ENCODE assay signal across 8 cellular contexts in genomic region chr1:100895540-100896480, GRCh38. TPM values are rescaled to one million over a fixed set of nuclear protein-coding genes. Genes with fewer than 3 reads are reported as not detected.
DNase-seq lines count a peak whose midpoint lies in the region; ATAC-seq and TF ChIP-seq lines count a peak whose summit lies in the region.

Gene SLC30A7, plus strand, starts transcription at chr1:100896090. Its CDS starts 173 bp downstream, at chr1:100896263.

- H4K20me1 ChIP-seq in IMR-90 (ENCODE audit: insufficient read depth, low read length) = no peaks in the 10 kb centered on the region
- peaks cover 10% of the 10 kb centered on the region; the same call in 1 of the 2 replicates for H4K20me1 ChIP-seq in PC-3 (ENCODE audit: low read length)

- peak within 1 kb of the TSS; percentile 51 for H2BK120ac ChIP-seq in IMR-90 (ENCODE audit: low read depth, low read length)

- POLR2A ChIA-PET in IMR-90 (lab: Charles Lee; ENCODE audit: unreplicated experiment) = no interaction called here
- POLR2A ChIA-PET in PC-3 (lab: Charles Lee; ENCODE audit: unreplicated experiment) = interaction anchor here (0.5 to 0.7 kb wide), 3 partner anchors 27 to 753 kb away, joined by 3 to 7 read pairs (median 6); no protein-coding TSS in a partner anchor

- peak within 1 kb of the TSS; percentile 66; the same call in 2 of the 3 replicates for H2BK15ac ChIP-seq in IMR-90 (ENCODE audit: low read depth, low read length)

- peak within 1 kb of the TSS; percentile 92 for H3K56ac ChIP-seq in IMR-90 (ENCODE audit: extremely low read depth, insufficient read depth, low read length)

- H2AK9ac ChIP-seq in IMR-90 (replicated peaks; ENCODE audit: low read depth, low read length, poor library complexity) = peak within 1 kb of the TSS; percentile 94

- peaks cover 0 to 44% of the 10 kb centered on the region in 2 experiments for H3K79me1 ChIP-seq in IMR-90 (ENCODE audit: low read depth in 1 of 2, low read length in 2 of 2)

- peak within 1 kb of the TSS; percentile 62 for H3K18ac ChIP-seq in IMR-90 (ENCODE audit: low read depth, low read length)

- H3K4me3 ChIP-seq in IMR-90 (ENCODE audit: insufficient read depth, low read depth, low read length) (peak within 1 kb of the TSS; percentile 69), PC-3 (ENCODE audit: low read length) (peak within 1 kb of the TSS; percentile 92), mucosa of descending colon (peak within 1 kb of the TSS; percentile 62)

- H3K79me2 ChIP-seq in PC-3 (ENCODE audit: low read length) = peaks cover 56% of the 10 kb centered on the region

- peak within 1 kb of the TSS; percentile 91 for H3K4ac ChIP-seq in IMR-90 (ENCODE audit: low read depth, low read length)

- H3K27me3 ChIP-seq in IMR-90 (ENCODE audit: control insufficient read depth, insufficient read depth, low read length) = no peaks in the 10 kb centered on the region
- no peaks in the 10 kb centered on the region for H3K27me3 ChIP-seq in PC-3 (ENCODE audit: low read length)

- dilution Hi-C loops in IMR-90 (cut with HindIII; ENCODE audit: low sequenced_read_pairs, unreplicated experiment) = loop anchor here (25.0 kb wide), 1 partner anchor 434 kb away; no protein-coding TSS in a partner anchor

- BruUV-seq in IMR-90 (replicated peaks; lab: Mats Ljungman, UMichigan) (TSS peak; percentile 57), PC-3 (replicated peaks; lab: Mats Ljungman, UMichigan) (TSS peak; percentile 78)

- peaks cover 3% of the 10 kb centered on the region; the same call in 1 of the 2 replicates for H3K36me3 ChIP-seq in IMR-90 (ENCODE audit: control insufficient read depth, insufficient read depth, low read length)
- peaks cover 17% of the 10 kb centered on the region for H3K36me3 ChIP-seq in PC-3 (ENCODE audit: low read depth, low read length)
- H3K36me3 ChIP-seq in mucosa of descending colon (ENCODE audit: low read depth) = no peaks in the 10 kb centered on the region

- H3K14ac ChIP-seq in IMR-90 (replicated peaks; ENCODE audit: low read depth, low read length) = peak within 1 kb of the TSS; percentile 94

- no peak for TF ChIP-seq RAD21 in IMR-90 (IDR thresholded peaks at IDR 0.05; ENCODE audit: low read length)

- WGBS in IMR-90 (ENCODE audit: extremely low coverage in 2 of 2, insufficient read length in 1 of 2), 2 experiments = 1% methylated on average over 13 of the region's 62 CpGs; no CpG with 5 or more reads in 1 of the 2 experiments

- H3K9me1 ChIP-seq in IMR-90 (ENCODE audit: insufficient read depth, low read length) = peaks cover 3% of the 10 kb centered on the region; the same call in 1 of the 2 replicates

- TF ChIP-seq POLR2A in IMR-90 (IDR thresholded peaks at IDR 0.05; ENCODE audit: low read depth, low read length) = peak; percentile 88

- 0 out of 2 replicates have a peak within 1 kb of the TSS, but pooled peaks have one; percentile 15 for H2BK20ac ChIP-seq in IMR-90 (ENCODE audit: low read depth, low read length)

- H4K5ac ChIP-seq in IMR-90 (ENCODE audit: low read depth, low read length) = peak within 1 kb of the TSS; percentile 89

- peak within 1 kb of the TSS; percentile 88 for H4K91ac ChIP-seq in IMR-90 (ENCODE audit: insufficient read depth, low read depth, low read length)

- no peak for TF ChIP-seq CTCF in IMR-90 (conservative IDR thresholded peaks at IDR 0.05; ENCODE audit: low read depth, low read length)
- TF ChIP-seq CTCF in PC-3 (conservative IDR thresholded peaks at IDR 0.05; ENCODE audit: low read depth, low read length) = no peak
- TF ChIP-seq CTCF in mucosa of descending colon (IDR thresholded peaks at IDR 0.05) = no peak

- no peaks in the 10 kb centered on the region for H3F3A ChIP-seq in PC-3 (ENCODE audit: low read length, unreplicated experiment)

- no peaks in the 10 kb centered on the region for H3K9me2 ChIP-seq in PC-3 (replicated peaks; ENCODE audit: low read length)

- peak within 1 kb of the TSS; percentile 96 for H3K23ac ChIP-seq in IMR-90 (ENCODE audit: low read depth, low read length)

- intact Hi-C loops in IMR-90 (cut with micrococcal nuclease) (no loop called here), PC-3 (cut with micrococcal nuclease) (no loop called here), mucosa of descending colon (cut with DNase I, micrococcal nuclease) (no loop called here)

- peak within 1 kb of the TSS; percentile 93 to 95 for H4K8ac ChIP-seq in IMR-90 (ENCODE audit: low read depth in 2 of 2, low read length in 2 of 2)

- H3K27ac ChIP-seq in IMR-90 (ENCODE audit: insufficient read depth, low read length) (peak within 1 kb of the TSS; percentile 86), PC-3 (ENCODE audit: low read length) (peak within 1 kb of the TSS; percentile 98), epithelial cell of prostate (peak within 1 kb of the TSS; percentile 98)

- peak within 1 kb of the TSS; percentile 76 for H3K9ac ChIP-seq in IMR-90 (ENCODE audit: low read depth, low read length)
- H3K9ac ChIP-seq in PC-3 (ENCODE audit: low read length) = peak within 1 kb of the TSS; percentile 95

- peak within 1 kb of the TSS; percentile 91 for H2BK5ac ChIP-seq in IMR-90 (ENCODE audit: low read depth, low read length, poor library complexity, severe bottlenecking)

- peak within 1 kb of the TSS; percentile 74 for H2AK5ac ChIP-seq in IMR-90 (ENCODE audit: low read depth, low read length)

- H3K4me1 ChIP-seq in IMR-90 (ENCODE audit: control insufficient read depth, insufficient read depth, low read length) (no peaks in the 10 kb centered on the region; the same call in 1 of the 2 replicates), PC-3 (ENCODE audit: insufficient read depth, low read length) (peaks cover 23% of the 10 kb centered on the region), mucosa of descending colon (ENCODE audit: low read depth) (peaks cover 28% of the 10 kb centered on the region)

- ATAC-seq in GM21529 (IDR thresholded peaks at IDR 0.05; ENCODE audit: unreplicated experiment) (peak; percentile 72), IMR-90 (ENCODE audit: low read depth) (peak; percentile 92), PC-3 (peak; percentile 82), mucosa of descending colon (peak; percentile 96)

- H3K4me2 ChIP-seq in IMR-90 (ENCODE audit: low read depth, low read length) (peak within 1 kb of the TSS; percentile 93), PC-3 (ENCODE audit: low read length) (peak within 1 kb of the TSS; percentile 97)

- in situ Hi-C loops in IMR-90 (cut with MboI; ENCODE audit: low sequenced_read_pairs) = loop anchor here (25.0 kb wide), 1 partner anchor 634 kb away; the partner anchor contains the start of gene RTCA

- H3K9me3 ChIP-seq in IMR-90 (ENCODE audit: control insufficient read depth, insufficient read depth, low read length) = no peaks in the 10 kb centered on the region
- no peaks in the 10 kb centered on the region for H3K9me3 ChIP-seq in PC-3 (ENCODE audit: low read length)
- H3K9me3 ChIP-seq in mucosa of descending colon = no peaks in the 10 kb centered on the region

- CTCF ChIA-PET in IMR-90 (lab: Yijun Ruan, JAX) (no interaction called here), PC-3 (lab: Charles Lee) (no interaction called here)

- DNase-seq in DMS153 (lab: John Stamatoyannopoulos, UW) (peak; percentile 79), IMR-90 (peak; percentile 86), PC-3 (peak; percentile 91), activated T-cell treated with anti-CD3 and anti-CD28 coated beads for 48 hours (ENCODE audit: low read depth) (peak; percentile 98), epithelial cell of prostate (ENCODE audit: low read depth, low spot score) (peak; percentile 61), mucosa of descending colon (peak; percentile 98 to 99 (median 98))
- peak; percentile 91 to 92 for DNase-seq in stimulated activated CD8-positive, alpha-beta memory T cell treated with anti-CD3 and anti-CD28 coated beads, Interleukin-4, amount 100 ng/mL, for 1 hour (ENCODE audit: low read depth in 2 of 2, low spot score in 1 of 2)

- peak within 1 kb of the TSS; percentile 96 for H2AFZ ChIP-seq in IMR-90 (replicated peaks; ENCODE audit: low read length, poor library complexity)
- H2AFZ ChIP-seq in PC-3 (ENCODE audit: low read length) = peak within 1 kb of the TSS; percentile 93

TF ChIP-seq in IMR-90, 13 proteins besides CTCF, POLR2A, EP300 and RAD21 (continues in another document):
- TF ChIP-seq CHD1 (IDR thresholded peaks at IDR 0.05; ENCODE audit: low read depth, low read length) = no peak
- TF ChIP-seq MAZ (IDR thresholded peaks at IDR 0.05; ENCODE audit: borderline replicate concordance, low read depth, low read length) = peak; percentile 75; the same call in 1 of the 2 replicates
- TF ChIP-seq ELK1 (IDR thresholded peaks at IDR 0.05; ENCODE audit: borderline replicate concordance, low read depth, low read length) = peak; percentile 74; the same call in 1 of the 2 replicates
- TF ChIP-seq MXI1 (IDR thresholded peaks at IDR 0.05; ENCODE audit: borderline replicate concordance, low read depth, low read length) = peak; percentile 59
- no peak for TF ChIP-seq MAFK (IDR thresholded peaks at IDR 0.05; ENCODE audit: low read depth, low read length)
- TF ChIP-seq USF2 (IDR thresholded peaks at IDR 0.05; ENCODE audit: low read depth, low read length) = peak; percentile 58; the same call in 1 of the 2 replicates
- TF ChIP-seq RFX5 (IDR thresholded peaks at IDR 0.05; ENCODE audit: low read depth, low read length) = no peak
- no peak for TF ChIP-seq SMC3 (IDR thresholded peaks at IDR 0.05; ENCODE audit: low read depth, low read length)
- peak; percentile 57; the same call in 1 of the 2 replicates for TF ChIP-seq CEBPB (IDR thresholded peaks at IDR 0.05; ENCODE audit: low read depth, low read length)
- no peak for TF ChIP-seq BHLHE40 (IDR thresholded peaks at IDR 0.05; ENCODE audit: low read depth, low read length)

RNA-seq across cellular contexts. Expression of gene SLC30A7, which starts in this region (rescaled TPM):
- 60.2 and 87.2 TPM in 2 replicates for total RNA-seq in IMR-90 (2012; rRNA removed)
- polyA plus RNA-seq in IMR-90 (2012; rRNA removed) = 5.1 and 8.4 TPM in 2 replicates
- 1.5 and 1.9 TPM in 2 replicates for polyA plus RNA-seq in IMR-90 (2012; cell fraction: cytosol; rRNA removed)
- 2.5 and 12.1 TPM in 2 replicates for polyA plus RNA-seq in IMR-90 (2012; cell fraction: nucleus; rRNA removed; ENCODE audit: low replicate concordance)
- 20.4 and 24.0 TPM in 2 replicates for total RNA-seq in PC-3 (2014; rRNA removed)
- total RNA-seq in mucosa of descending colon = 10 to 100 TPM; 27.3 to 37.0 (median 35.7) TPM

Comparison
In these comparisons a context has a peak if more than half of its experiments do, and no peak if none do; other contexts are left out.
1. Peak in every context shown above with its lines: DNase-seq, ATAC-seq, H3K4me3 ChIP-seq and H3K27ac ChIP-seq.